ENCODE assay signal across 8 cellular contexts in genomic region chr9:98248737-98249474, GRCh38. TPM values are rescaled to one million over a fixed set of nuclear protein-coding genes. Genes with fewer than 3 reads are reported as not detected.
DNase-seq lines count a peak whose midpoint lies in the region; ATAC-seq, FAIRE-seq and TF ChIP-seq lines count a peak whose summit lies in the region.

No MANE protein-coding gene starts in this region.

- H3K9me3 ChIP-seq in right lobe of liver (no peaks in the 10 kb centered on the region), HepG2 (ENCODE audit: low read length) (no peaks in the 10 kb centered on the region), adrenal gland (replicated peaks in 1 of 3) (no peaks in the 10 kb centered on the region), upper lobe of left lung (no peaks in the 10 kb centered on the region), A673 (ENCODE audit: low read depth, low read length, poor library complexity, severe bottlenecking) (no peaks in the 10 kb centered on the region)

- H3K27ac ChIP-seq in right lobe of liver, result peak overlapping the region in 2 of 3 donors; percentile 51 to 60
- no peak overlapping the region for H3K27ac ChIP-seq in HepG2 (ENCODE audit: extremely low read length, insufficient read depth, low read length)
- H3K27ac ChIP-seq in adrenal gland, result peak overlapping the region in 4 of 5 donors; percentile 35 to 75 (median 52)
- H3K27ac ChIP-seq in upper lobe of left lung, result peak overlapping the region; percentile 75 to 98 (median 89)
- H3K27ac ChIP-seq in A673 (ENCODE audit: low read depth, low read length, poor library complexity, severe bottlenecking), result no peak overlapping the region

- no peak overlapping the region for H2AFZ ChIP-seq in HepG2 (ENCODE audit: low read length)

- POLR2A ChIA-PET in HepG2 (lab: Yijun Ruan, JAX) (no interaction called here), A673 (lab: Charles Lee; ENCODE audit: low non-redundant PET) (no interaction called here)

- H3K4me3 ChIP-seq in right lobe of liver (no peak overlapping the region), HepG2 (replicated peaks in 1 of 3; ENCODE audit: insufficient read depth in 1 of 3, low read depth in 2 of 3, low read length in 3 of 3) (no peak overlapping the region), adrenal gland (no peak overlapping the region), upper lobe of left lung (no peak overlapping the region), A673 (ENCODE audit: low read depth, low read length, poor library complexity, severe bottlenecking) (no peak overlapping the region)

- no peak for FAIRE-seq in HepG2 (lab: Jason Lieb, UNC)

- DNase-seq in right lobe of liver, result peak; percentile 65 to 78 (median 68)
- DNase-seq in HepG2 (ENCODE audit: low spot score), result no peak
- DNase-seq in adrenal gland, result peak; percentile 38 to 79 (median 65)
- peak; percentile 55 for DNase-seq in kidney glomerular epithelial cell (lab: John Stamatoyannopoulos, UW)
- peak; percentile 87 to 95 for DNase-seq in upper lobe of left lung
- DNase-seq in A673 (ENCODE audit: low spot score), result no peak
- DNase-seq in NCI-H2227 (lab: John Stamatoyannopoulos, UW; ENCODE audit: unreplicated experiment), result no peak

- TF ChIP-seq CTCF in right lobe of liver (IDR thresholded peaks at IDR 0.05), result no peak
- no peak for TF ChIP-seq CTCF in HepG2 (CRISPR knock-in tag; IDR thresholded peaks at IDR 0.05)
- TF ChIP-seq CTCF in adrenal gland (IDR thresholded peaks at IDR 0.05), result no peak
- TF ChIP-seq CTCF in upper lobe of left lung (IDR thresholded peaks at IDR 0.05), result no peak
- TF ChIP-seq CTCF in A673 (conservative IDR thresholded peaks at IDR 0.05; ENCODE audit: low read depth, low read length), result no peak

- ATAC-seq in right lobe of liver (peak; percentile 57 to 71 (median 67)), HepG2 (no peak), upper lobe of left lung (ENCODE audit: low FRiP score in 2 of 2) (peak; percentile 75 to 85), HG03565 (IDR thresholded peaks at IDR 0.05; ENCODE audit: unreplicated experiment) (no peak)

- H4K20me1 ChIP-seq in HepG2 (ENCODE audit: insufficient read depth, low read length), result no peaks in the 10 kb centered on the region

- no peaks in the 10 kb centered on the region for H3K4me1 ChIP-seq in right lobe of liver
- peaks cover 1% of the 10 kb centered on the region for H3K4me1 ChIP-seq in HepG2 (ENCODE audit: insufficient read depth, low read length)
- peaks cover 0 to 3% of the 10 kb centered on the region in 2 donors for H3K4me1 ChIP-seq in adrenal gland (replicated peaks in 1 of 2)
- H3K4me1 ChIP-seq in upper lobe of left lung, result peaks cover 62 to 78% (median 69%) of the 10 kb centered on the region in 4 donors
- peaks cover 5% of the 10 kb centered on the region for H3K4me1 ChIP-seq in A673 (ENCODE audit: insufficient read depth, low read length, poor library complexity, severe bottlenecking)

- no peak for TF ChIP-seq POLR2A in right lobe of liver (IDR thresholded peaks at IDR 0.05)
- no peak for TF ChIP-seq POLR2A in HepG2 (IDR thresholded peaks at IDR 0.05; ENCODE audit: insufficient read depth in 1 of 2, low read depth in 2 of 2, low read length in 2 of 2)
- no peak for TF ChIP-seq POLR2A in adrenal gland (IDR thresholded peaks at IDR 0.05)
- TF ChIP-seq POLR2A in upper lobe of left lung (IDR thresholded peaks at IDR 0.05), result no peak

- H3K27me3 ChIP-seq in right lobe of liver, result no peaks in the 10 kb centered on the region
- no peaks in the 10 kb centered on the region for H3K27me3 ChIP-seq in HepG2 (ENCODE audit: control insufficient read depth in 1 of 2, insufficient read depth in 2 of 2, low read length in 2 of 2)
- no peaks in the 10 kb centered on the region for H3K27me3 ChIP-seq in adrenal gland
- no peaks in the 10 kb centered on the region for H3K27me3 ChIP-seq in upper lobe of left lung
- no peaks in the 10 kb centered on the region for H3K27me3 ChIP-seq in A673 (replicated peaks; ENCODE audit: insufficient read depth, low read depth, low read length, poor library complexity)

- no peak overlapping the region for H3K9ac ChIP-seq in HepG2 (ENCODE audit: insufficient read depth, low read depth, low read length)

- WGBS in right lobe of liver (ENCODE audit: insufficient coverage, low coverage, low lambda C conversion rate, missing lambda C conversion rate), result 56% methylated on average over 12 of the region's 16 CpGs
- 91% methylated on average over 12 of the region's 16 CpGs for WGBS in HepG2 (ENCODE audit: low lambda C conversion rate)
- WGBS in adrenal gland, 4 donors, result 69 to 72% (median 72%) methylated on average over 15 to 16 of the region's 16 CpGs
- 31 to 36% methylated on average over 14 to 16 of the region's 16 CpGs for WGBS in upper lobe of left lung, 2 donors

- TF ChIP-seq EP300 in HepG2 (IDR thresholded peaks at IDR 0.05; ENCODE audit: low read depth in 2 of 2, low read length in 2 of 2) (no peak), HepG2 (CRISPR knock-in tag; IDR thresholded peaks at IDR 0.05; ENCODE audit: borderline replicate concordance) (no peak), upper lobe of left lung (IDR thresholded peaks at IDR 0.05) (peak; percentile 6 to 99 (median 78))

- BruUV-seq in HepG2 (replicated peaks; lab: Mats Ljungman, UMichigan) (no TSS peak), A673 (replicated peaks; lab: Mats Ljungman, UMichigan) (no TSS peak)

- in situ Hi-C loops in HepG2 (cut with HindIII; ENCODE audit: extremely low pct_ligation_motif_present, low pct_unique_long_range_greater_than_20kb), result no loop called here

- H3K79me2 ChIP-seq in HepG2 (ENCODE audit: insufficient read depth, low read length), result no peaks in the 10 kb centered on the region

- no peak for TF ChIP-seq RAD21 in HepG2 (CRISPR knock-in tag; IDR thresholded peaks at IDR 0.05)

- intact Hi-C loops in right lobe of liver (cut with DNase I) (no loop called here), HepG2 (cut with micrococcal nuclease; ENCODE audit: unreplicated experiment) (no loop called here), adrenal gland (cut with DNase I) (no loop called here), A673 (cut with micrococcal nuclease; ENCODE audit: unreplicated experiment) (no loop called here)

- no peak overlapping the region for H3K4me2 ChIP-seq in HepG2 (ENCODE audit: low read depth, low read length)

- H3K36me3 ChIP-seq in right lobe of liver (no peaks in the 10 kb centered on the region), HepG2 (replicated peaks in 1 of 2; ENCODE audit: control insufficient read depth in 1 of 2, insufficient read depth in 2 of 2, low read length in 2 of 2) (no peaks in the 10 kb centered on the region; a peak in 1 of 5 replicates), adrenal gland (replicated peaks in 1 of 2) (peaks cover 0 to 4% of the 10 kb centered on the region in 2 donors), upper lobe of left lung (peaks cover 0 to 26% (median 8%) of the 10 kb centered on the region in 4 donors), A673 (ENCODE audit: insufficient read depth, low read length, poor library complexity, severe bottlenecking) (no peaks in the 10 kb centered on the region)

- CTCF ChIA-PET in HepG2 (lab: Yijun Ruan, JAX; ENCODE audit: low intra/inter-chr PET ratio, low total read pairs), result no interaction called here
- CTCF ChIA-PET in A673 (lab: Charles Lee), result interaction anchor here (0.6 kb wide), 1 partner anchor 1842 kb away, joined by 4 read pairs; no protein-coding TSS in a partner anchor

RNA-seq across cellular contexts. Expression of gene TBC1D2, which starts 6.5 kb away (rescaled TPM):
- total RNA-seq in right lobe of liver, result 10 to 100 TPM in 2 of 6 experiments, 1 to 10 TPM in 4; 5.1 to 17.5 (median 9.7) TPM
- total RNA-seq in HepG2 (2016; rRNA removed; fragmentation: Illumina TruSeq; extraction: Trizol), result 2.2 and 2.8 TPM in 2 replicates
- total RNA-seq in HepG2 (2016; cell fraction: cytosol; rRNA removed; fragmentation: Illumina TruSeq; extraction: Trizol; ENCODE audit: low read depth), result 0.51 and 0.62 TPM in 2 replicates
- total RNA-seq in HepG2 (2016; cell fraction: insoluble cytoplasmic fraction; rRNA removed; fragmentation: Illumina TruSeq; extraction: Trizol), result 2.1 and 2.6 TPM in 2 replicates
- 1.1 and 1.2 TPM in 2 replicates for total RNA-seq in HepG2 (2016; cell fraction: membrane; rRNA removed; fragmentation: Illumina TruSeq; extraction: Trizol)
- total RNA-seq in HepG2 (2016; cell fraction: nucleus; rRNA removed; fragmentation: Illumina TruSeq; extraction: Trizol), result 2.2 and 2.8 TPM in 2 replicates
- 2.0 and 2.8 TPM in 2 replicates for polyA plus RNA-seq in HepG2 (2011; rRNA removed)
- 1.5 and 2.0 TPM in 2 replicates for polyA plus RNA-seq in HepG2 (2011; cell fraction: cytosol; rRNA removed)
- 5.2 and 5.6 TPM in 2 replicates for polyA plus RNA-seq in HepG2 (2011; cell fraction: nucleus; rRNA removed)
- 1.9 and 2.1 TPM in 2 replicates for polyA plus RNA-seq in HepG2 (2012)
- polyA plus RNA-seq in HepG2 (2016; cell fraction: cytosol; fragmentation: Illumina TruSeq; extraction: Trizol; ENCODE audit: low read depth), result 0.31 and 0.54 TPM in 2 replicates
- polyA plus RNA-seq in HepG2 (2016; cell fraction: insoluble cytoplasmic fraction; fragmentation: Illumina TruSeq; extraction: Trizol; ENCODE audit: low read depth), result 2.9 and 3.0 TPM in 2 replicates
- polyA plus RNA-seq in HepG2 (2016; cell fraction: membrane; fragmentation: Illumina TruSeq; extraction: Trizol; ENCODE audit: low read depth), result 0.96 and 1.1 TPM in 2 replicates
- 3.1 and 3.8 TPM in 2 replicates for polyA plus RNA-seq in HepG2 (2016; cell fraction: nucleus; fragmentation: Illumina TruSeq; extraction: Trizol; ENCODE audit: insufficient read depth, low read depth)
- polyA minus RNA-seq in HepG2 (2011; rRNA and poly(A)+ RNA removed; ENCODE audit: low replicate concordance), result 6.2 and 19.2 TPM in 2 replicates
- 1.1 TPM in 2 replicates for polyA minus RNA-seq in HepG2 (2011; cell fraction: cytosol; rRNA and poly(A)+ RNA removed)
- polyA minus RNA-seq in HepG2 (2011; cell fraction: nucleus; rRNA and poly(A)+ RNA removed), result 3.1 and 4.0 TPM in 2 replicates
- 10 to 100 TPM in 6 of 8 donors, 1 to 10 TPM in 2; 1.9 to 21.9 (median 12.6) TPM for total RNA-seq in adrenal gland
- polyA plus RNA-seq in adrenal gland, result 10 to 100 TPM in 1 of 3 donors, 1 to 10 TPM in 2; 1.5 to 14.3 (median 6.3) TPM
- total RNA-seq in upper lobe of left lung, result 100 to 1,000 TPM in 4 of 6 donors, 10 to 100 TPM in 2; 62.4 to 217 (median 119) TPM
- total RNA-seq in A673 (2021), result 2.8 and 3.2 TPM in 2 replicates

RNA-seq across cellular contexts. Expression of gene CORO2A, which starts 56.5 kb away (rescaled TPM):
- 1 to 10 TPM in 5 of 6 experiments, under 1 TPM in 1; 0.67 to 6.2 (median 3.3) TPM for total RNA-seq in right lobe of liver
- 14.4 and 19.8 TPM in 2 replicates for total RNA-seq in HepG2 (2016; rRNA removed; fragmentation: Illumina TruSeq; extraction: Trizol)
- 3.5 and 3.6 TPM in 2 replicates for total RNA-seq in HepG2 (2016; cell fraction: cytosol; rRNA removed; fragmentation: Illumina TruSeq; extraction: Trizol; ENCODE audit: low read depth)
- total RNA-seq in HepG2 (2016; cell fraction: insoluble cytoplasmic fraction; rRNA removed; fragmentation: Illumina TruSeq; extraction: Trizol), result 14.0 and 19.0 TPM in 2 replicates
- 12.4 and 12.5 TPM in 2 replicates for total RNA-seq in HepG2 (2016; cell fraction: membrane; rRNA removed; fragmentation: Illumina TruSeq; extraction: Trizol)
- 8.5 and 10.2 TPM in 2 replicates for total RNA-seq in HepG2 (2016; cell fraction: nucleus; rRNA removed; fragmentation: Illumina TruSeq; extraction: Trizol)
- 12.9 and 15.3 TPM in 2 replicates for polyA plus RNA-seq in HepG2 (2011; rRNA removed)
- polyA plus RNA-seq in HepG2 (2011; cell fraction: cytosol; rRNA removed), result 12.3 and 15.4 TPM in 2 replicates
- polyA plus RNA-seq in HepG2 (2011; cell fraction: nucleus; rRNA removed), result 7.9 and 8.1 TPM in 2 replicates
- polyA plus RNA-seq in HepG2 (2012), result 5.9 and 8.4 TPM in 2 replicates
- 5.6 TPM in 2 replicates for polyA plus RNA-seq in HepG2 (2016; cell fraction: cytosol; fragmentation: Illumina TruSeq; extraction: Trizol; ENCODE audit: low read depth)
- 21.2 and 23.2 TPM in 2 replicates for polyA plus RNA-seq in HepG2 (2016; cell fraction: insoluble cytoplasmic fraction; fragmentation: Illumina TruSeq; extraction: Trizol; ENCODE audit: low read depth)
- polyA plus RNA-seq in HepG2 (2016; cell fraction: membrane; fragmentation: Illumina TruSeq; extraction: Trizol; ENCODE audit: low read depth), result 9.4 and 10.3 TPM in 2 replicates
- 21.7 and 22.4 TPM in 2 replicates for polyA plus RNA-seq in HepG2 (2016; cell fraction: nucleus; fragmentation: Illumina TruSeq; extraction: Trizol; ENCODE audit: insufficient read depth, low read depth)
- polyA minus RNA-seq in HepG2 (2011; rRNA and poly(A)+ RNA removed; ENCODE audit: low replicate concordance), result 7.1 and 26.4 TPM in 2 replicates
- 9.8 and 10.3 TPM in 2 replicates for polyA minus RNA-seq in HepG2 (2011; cell fraction: cytosol; rRNA and poly(A)+ RNA removed)
- polyA minus RNA-seq in HepG2 (2011; cell fraction: nucleus; rRNA and poly(A)+ RNA removed), result 4.6 and 5.3 TPM in 2 replicates
- total RNA-seq in adrenal gland, result 1 to 10 TPM in 4 of 8 donors, under 1 TPM in 4; 0.06 to 3.2 (median 0.97) TPM
- 1 to 10 TPM in 2 of 3 donors, under 1 TPM in 1; 0.77 to 3.9 (median 1.6) TPM for polyA plus RNA-seq in adrenal gland
- total RNA-seq in upper lobe of left lung, result 10 to 100 TPM; 10.5 to 22.8 (median 17.9) TPM
- 0.52 and 0.68 TPM in 2 replicates for total RNA-seq in A673 (2021)

Comparison
In these comparisons a context has a peak if more than half of its experiments do, and no peak if none do; other contexts are left out.
1. ATAC-seq: peak in right lobe of liver (4 of 4) and upper lobe of left lung (2 of 2); none in HepG2 (single experiment) and HG03565 (single experiment).
2. DNase-seq: peak in right lobe of liver (3 of 3), adrenal gland (7 of 7), kidney glomerular epithelial cell (single experiment) and upper lobe of left lung (2 of 2); none in HepG2 (single experiment), A673 (single experiment) and NCI-H2227 (single experiment).
3. H3K27ac ChIP-seq: peak in right lobe of liver (2 of 3), adrenal gland (4 of 5) and upper lobe of left lung (4 of 4); none in HepG2 (single experiment) and A673 (single experiment).